10 cellular contexts compared by ENCODE assay signal in the genomic region with DNA sequence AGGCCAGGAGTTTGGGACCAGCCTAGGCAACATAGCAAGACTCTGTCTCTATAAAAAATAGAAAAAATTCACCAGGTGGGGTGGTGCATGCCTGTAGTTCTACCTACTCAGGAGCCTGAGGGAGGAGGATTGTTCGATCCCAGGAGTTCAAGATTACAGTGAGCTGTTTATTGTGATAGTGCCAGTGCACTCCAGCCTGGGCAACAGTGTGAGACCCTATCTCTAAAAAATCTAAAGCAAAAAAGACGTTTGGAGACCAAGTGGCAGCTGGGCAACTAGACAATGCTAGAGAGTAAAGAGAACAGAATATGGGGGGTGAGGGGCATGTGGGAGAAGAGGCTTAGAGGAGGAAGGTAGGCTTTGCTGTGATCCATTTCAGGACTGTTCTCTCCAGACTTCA. TPM values are rescaled to one million over a fixed set of nuclear protein-coding genes. Genes with fewer than 3 reads are reported as not detected.
DNase-seq lines count a peak whose midpoint lies in the region; ATAC-seq and TF ChIP-seq lines count a peak whose summit lies in the region.
"Had no signal": no experiment of that assay in that cellular context is flagged by ENCODE, and none has a peak within 500 bp of the region (broad histone marks: within the 10 kb centered on the region; RNA-seq: fewer than 3 reads in every experiment).

No MANE protein-coding gene starts in this region.

- ATAC-seq in T-helper 17 cell: no peak

- H3K9me3 ChIP-seq in T-helper 17 cell (ENCODE audit: control insufficient read depth, low read length, poor library complexity, severe bottlenecking): no peaks in the 10 kb centered on the region
- H3K9me3 ChIP-seq in iPS-18c (ENCODE audit: control insufficient read depth, insufficient read depth, low read length): no peaks in the 10 kb centered on the region
- H3K9me3 ChIP-seq: esophagus squamous epithelium had no signal

- TF ChIP-seq CTCF in 22Rv1 (IDR thresholded peaks at IDR 0.05): no peak
- no peak for TF ChIP-seq CTCF in GM12865 (IDR thresholded peaks at IDR 0.05; ENCODE audit: insufficient read depth, low read depth, low read length, missing control alignments)

- peak overlapping the region; percentile 74 for H3K4me3 ChIP-seq in GM12865 (ENCODE audit: low read depth, low read length)
- H3K4me3 ChIP-seq in iPS-18c (ENCODE audit: insufficient read depth, low read depth, low read length): peak overlapping the region; percentile 93

- H3K27ac Mint-ChIP-seq in T-helper 17 cell: peak overlapping the region; percentile 86

- peaks cover 18% of the 10 kb centered on the region for H3K4me1 Mint-ChIP-seq in T-helper 17 cell

- DNase-seq in GM12865 (ENCODE audit: low read depth): no peak
- DNase-seq in T-helper 17 cell: no peak
- DNase-seq in GM19240 (ENCODE audit: insufficient read length, low spot score): no peak
- no peak for DNase-seq in COR-L47 (lab: John Stamatoyannopoulos, UW)
- no peak for DNase-seq in hepatic stellate cell (ENCODE audit: low spot score)
- no peak for DNase-seq in anterior cingulate cortex (lab: John Stamatoyannopoulos, UW)
- DNase-seq: activated CD8-positive, alpha-beta memory T cell treated with anti-CD3 and anti-CD28 coated beads, Interleukin-2, amount 50 U/mL, for 48 hours; esophagus squamous epithelium had no signal

- H3K4me3 Mint-ChIP-seq in T-helper 17 cell: peak overlapping the region; percentile 95

- peak overlapping the region; percentile 86 for H3K27ac ChIP-seq in 22Rv1

- H3K27me3 Mint-ChIP-seq in T-helper 17 cell: no peaks in the 10 kb centered on the region

- peaks cover 2% of the 10 kb centered on the region for H3K36me3 Mint-ChIP-seq in T-helper 17 cell (ENCODE audit: low read depth)

RNA-seq across cellular contexts. Expression of gene PDSS1, which starts 1.4 kb away (rescaled TPM):
- total RNA-seq in T-helper 17 cell: 1 to 10 TPM; 2.4 to 5.1 TPM
